Comparison of ENCODE assay signal across 12 cellular contexts in the genomic region with DNA sequence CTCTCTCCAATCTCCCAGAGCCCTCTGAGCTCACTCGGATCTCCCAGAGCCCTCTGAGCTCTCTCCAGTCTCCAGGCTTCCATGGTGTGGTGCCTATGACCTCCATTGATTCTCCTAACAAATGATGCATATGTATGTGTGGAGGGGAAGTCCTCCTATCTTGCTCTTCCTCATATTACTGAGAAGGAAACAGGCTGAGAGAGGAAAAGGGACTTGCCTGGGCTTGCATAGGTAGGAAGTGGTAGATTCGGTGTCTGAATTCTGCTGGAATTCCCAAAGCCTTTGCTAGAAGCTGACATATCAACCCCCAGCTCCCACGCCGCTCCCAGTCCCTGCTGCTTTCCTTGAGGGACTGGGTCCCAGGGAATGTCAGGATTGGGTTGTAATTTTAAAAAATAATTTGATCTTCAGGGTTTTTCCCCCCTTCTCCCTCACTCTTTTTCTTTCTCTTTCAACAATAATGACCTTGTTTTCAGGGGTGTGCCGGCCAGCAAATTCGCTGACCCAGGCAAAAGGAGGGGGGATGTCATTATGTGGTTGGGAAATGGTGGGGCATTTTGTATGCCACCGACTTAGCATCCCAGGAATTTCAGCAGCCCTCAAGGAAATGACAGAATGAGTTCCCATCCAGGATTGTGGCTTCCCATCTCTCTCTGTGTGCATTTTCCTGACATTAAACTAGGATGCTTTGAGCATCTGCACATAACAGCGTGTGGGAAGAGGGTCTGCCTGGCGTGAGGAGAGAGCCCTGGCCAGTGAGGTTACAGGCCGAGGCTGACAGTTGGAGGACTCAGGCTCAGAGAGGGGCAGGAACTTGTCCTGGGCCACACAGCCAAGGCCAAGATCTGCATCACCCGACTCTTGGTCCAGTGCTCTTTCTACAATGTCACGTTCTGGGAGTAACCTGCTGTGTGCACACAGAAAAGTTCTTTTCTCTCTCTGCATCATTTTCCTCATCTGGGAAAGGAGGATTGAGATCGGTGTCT. TPM values are rescaled to one million over a fixed set of nuclear protein-coding genes. Genes with fewer than 3 reads are reported as not detected.
A peak's percentile ranks its signal among the peaks of the same experiment; 100 is the strongest.
DNase-seq lines count a peak whose midpoint lies in the region; ATAC-seq, FAIRE-seq and TF ChIP-seq lines count a peak whose summit lies in the region.
"Had no signal": no experiment of that assay in that cellular context is flagged by ENCODE, and none has a peak within 500 bp of the region (broad histone marks: within the 10 kb centered on the region; RNA-seq: fewer than 3 reads in every experiment).

No MANE protein-coding gene starts in this region.

- intact Hi-C loops in activated naive CD4-positive, alpha-beta T cell treated with anti-CD3 and anti-CD28 coated beads for 36 hours (cut with micrococcal nuclease) = loop anchor here (1.0 kb wide), 1 partner anchor 9 kb away; no protein-coding TSS in a partner anchor
- intact Hi-C loops in endothelial cell of umbilical vein (cut with micrococcal nuclease) = no loop called here

- no peaks in the 10 kb centered on the region for H3K27me3 Mint-ChIP-seq in activated naive CD4-positive, alpha-beta T cell treated with anti-CD3 and anti-CD28 coated beads for 36 hours (ENCODE audit: low read depth)
- no peaks in the 10 kb centered on the region for H3K27me3 Mint-ChIP-seq in stimulated activated naive B cell treated with anti-CD40 and anti-IgM and Interleukin-4, amounts not matched to agents 10 μg/mL and 1 μg/mL and 100 μg/mL, for 72 hours

- no TSS peak for BruUV-seq in endothelial cell of umbilical vein (replicated peaks; lab: Mats Ljungman, UMichigan)

- H4K20me1 ChIP-seq in endothelial cell of umbilical vein (replicated peaks; ENCODE audit: control insufficient read depth, extremely low read depth, insufficient read depth, low read length) = no peaks in the 10 kb centered on the region

- H3K4me3 Mint-ChIP-seq in activated naive CD4-positive, alpha-beta T cell treated with anti-CD3 and anti-CD28 coated beads for 36 hours = no peak overlapping the region
- no peak overlapping the region for H3K4me3 Mint-ChIP-seq in stimulated activated naive B cell treated with anti-CD40 and anti-IgM and Interleukin-4, amounts not matched to agents 10 μg/mL and 1 μg/mL and 100 μg/mL, for 72 hours

- no peak overlapping the region for H3K27ac ChIP-seq in endothelial cell of umbilical vein (ENCODE audit: insufficient read depth, low read depth, low read length)
- H3K27ac ChIP-seq: heart left ventricle, SJCRH30, thoracic aorta had no signal

- H3K36me3 Mint-ChIP-seq in activated naive CD4-positive, alpha-beta T cell treated with anti-CD3 and anti-CD28 coated beads for 36 hours (ENCODE audit: low read depth) = peaks cover 14% of the 10 kb centered on the region
- peaks cover 16 to 20% of the 10 kb centered on the region in 2 donors for H3K36me3 Mint-ChIP-seq in stimulated activated naive B cell treated with anti-CD40 and anti-IgM and Interleukin-4, amounts not matched to agents 10 μg/mL and 1 μg/mL and 100 μg/mL, for 72 hours

- DNase-seq in activated naive CD4-positive, alpha-beta T cell treated with anti-CD3 and anti-CD28 coated beads for 36 hours = no peak
- DNase-seq in activated naive CD4-positive, alpha-beta T cell (lab: John Stamatoyannopoulos, UW) = no peak
- DNase-seq in endothelial cell of umbilical vein (ENCODE audit: low read depth, low spot score) = no peak
- DNase-seq in stimulated activated naive B cell treated with anti-CD40 and anti-IgM and Interleukin-4, amounts not matched to agents 10 μg/mL and 1 μg/mL and 100 μg/mL, for 72 hours = no peak
- no peak for DNase-seq in GM20000 (ENCODE audit: low spot score)
- DNase-seq in SW 1271 (lab: John Stamatoyannopoulos, UW) = no peak
- DNase-seq: Karpas-422, SJCRH30 had no signal

- H3K9me3 Mint-ChIP-seq in activated naive CD4-positive, alpha-beta T cell treated with anti-CD3 and anti-CD28 coated beads for 36 hours = peaks cover 26% of the 10 kb centered on the region
- H3K9me3 Mint-ChIP-seq in stimulated activated naive B cell treated with anti-CD40 and anti-IgM and Interleukin-4, amounts not matched to agents 10 μg/mL and 1 μg/mL and 100 μg/mL, for 72 hours = peaks cover 21 to 31% of the 10 kb centered on the region in 2 donors

- no peak overlapping the region for H3K4me3 ChIP-seq in endothelial cell of umbilical vein (replicated peaks in 1 of 3; ENCODE audit: insufficient read depth in 1 of 3, low read depth in 1 of 3, low read length in 3 of 3)
- H3K4me3 ChIP-seq: heart left ventricle, SJCRH30, thoracic aorta had no signal

- H3K27ac Mint-ChIP-seq in activated naive CD4-positive, alpha-beta T cell treated with anti-CD3 and anti-CD28 coated beads for 36 hours = peak overlapping the region; percentile 51
- no peak overlapping the region for H3K27ac Mint-ChIP-seq in stimulated activated naive B cell treated with anti-CD40 and anti-IgM and Interleukin-4, amounts not matched to agents 10 μg/mL and 1 μg/mL and 100 μg/mL, for 72 hours

- no peak for TF ChIP-seq CTCF in endothelial cell of umbilical vein (IDR thresholded peaks at IDR 0.05; ENCODE audit: extremely low read depth in 1 of 2, insufficient read depth in 1 of 2, low read depth in 1 of 2, low read length in 2 of 2)
- no peak for TF ChIP-seq CTCF in GM20000 (IDR thresholded peaks at IDR 0.05; ENCODE audit: extremely low read depth, missing control alignments)

- no peaks in the 10 kb centered on the region for H3K79me2 ChIP-seq in endothelial cell of umbilical vein (ENCODE audit: control insufficient read depth, insufficient read depth, low read length)

- FAIRE-seq in endothelial cell of umbilical vein (lab: Jason Lieb, UNC) = no peak

- no peaks in the 10 kb centered on the region for H3K36me3 ChIP-seq in endothelial cell of umbilical vein (ENCODE audit: control insufficient read depth in 2 of 2, extremely low read depth in 1 of 2, insufficient read depth in 2 of 2, low read length in 2 of 2)
- H3K36me3 ChIP-seq: heart left ventricle, SJCRH30, thoracic aorta had no signal

- peaks cover 2 to 4% of the 10 kb centered on the region in 2 experiments for H3K27me3 ChIP-seq in endothelial cell of umbilical vein (ENCODE audit: control insufficient read depth in 2 of 2, insufficient read depth in 2 of 2, low read length in 2 of 2)

- peaks cover 62% of the 10 kb centered on the region for H3K4me1 Mint-ChIP-seq in activated naive CD4-positive, alpha-beta T cell treated with anti-CD3 and anti-CD28 coated beads for 36 hours (ENCODE audit: low read depth)
- peaks cover 31 to 42% of the 10 kb centered on the region in 2 donors for H3K4me1 Mint-ChIP-seq in stimulated activated naive B cell treated with anti-CD40 and anti-IgM and Interleukin-4, amounts not matched to agents 10 μg/mL and 1 μg/mL and 100 μg/mL, for 72 hours

- dilution Hi-C loops in endothelial cell of umbilical vein (cut with MboI; ENCODE audit: extremely low pct_ligation_motif_present, low sequenced_read_pairs) = no loop called here

- ATAC-seq in SK-N-SH treated with all-trans-retinoic acid at 6 μM for 48 hours (peak; percentile 32; the same call in 2 of the 3 replicates), GM21737 (IDR thresholded peaks at IDR 0.05; ENCODE audit: unreplicated experiment) (no peak)
- peak; percentile 24 to 55 for ATAC-seq in stimulated activated naive B cell treated with anti-CD40 and anti-IgM and Interleukin-4, amounts not matched to agents 10 μg/mL and 1 μg/mL and 100 μg/mL, for 72 hours (replicated peaks)
- ATAC-seq: heart left ventricle had no signal

- H3K9ac ChIP-seq in endothelial cell of umbilical vein (replicated peaks; ENCODE audit: extremely low read depth, insufficient read depth, low read length) = no peak overlapping the region

- H3K9me3 ChIP-seq in endothelial cell of umbilical vein (replicated peaks; ENCODE audit: control insufficient read depth, insufficient read depth, low read length) = peaks cover 3% of the 10 kb centered on the region
- H3K9me3 ChIP-seq: SJCRH30 had no signal

- H3K9me1 ChIP-seq in endothelial cell of umbilical vein (replicated peaks; ENCODE audit: control insufficient read depth, extremely low read depth, insufficient read depth, low read length) = no peaks in the 10 kb centered on the region

- H3K4me2 ChIP-seq in endothelial cell of umbilical vein (ENCODE audit: insufficient read depth, low read length) = no peak overlapping the region

- H3K4me1 ChIP-seq in endothelial cell of umbilical vein (ENCODE audit: control insufficient read depth, extremely low read depth, insufficient read depth, low read length) = no peaks in the 10 kb centered on the region
- H3K4me1 ChIP-seq: SJCRH30 had no signal

- CTCF ChIA-PET in activated naive CD4-positive, alpha-beta T cell treated with anti-CD3 and anti-CD28 coated beads for 36 hours (lab: Charles Lee) = interaction anchor here (0.9 to 6.4 kb wide), 7 partner anchors 9 to 65 kb away, joined by 4 to 43 read pairs (median 4); no protein-coding TSS in a partner anchor
- CTCF ChIA-PET in endothelial cell of umbilical vein (lab: Charles Lee) = interaction anchor here (0.5 to 1.2 kb wide), 2 partner anchors 21 to 50 kb away, joined by 3 read pairs; no protein-coding TSS in a partner anchor

- H2AFZ ChIP-seq in endothelial cell of umbilical vein (ENCODE audit: low read depth, low read length) = peak overlapping the region; percentile 32

- POLR2A ChIA-PET in endothelial cell of umbilical vein (lab: Charles Lee) = no interaction called here

- TF ChIP-seq POLR2A in endothelial cell of umbilical vein (IDR thresholded peaks at IDR 0.05; ENCODE audit: low read depth, low read length) = no peak

TF ChIP-seq in SK-N-SH treated with all-trans-retinoic acid at 6 μM for 48 hours, 23 proteins besides CTCF, POLR2A, EP300 and RAD21 (continues in another document):
- TF ChIP-seq PPARA (CRISPR knock-in tag; IDR thresholded peaks at IDR 0.05; ENCODE audit: borderline replicate concordance) = no peak
- TF ChIP-seq SNAI2 (CRISPR knock-in tag; IDR thresholded peaks at IDR 0.05) = no peak
- no peak for TF ChIP-seq RARB (CRISPR knock-in tag; IDR thresholded peaks at IDR 0.05)

TF ChIP-seq in endothelial cell of umbilical vein, 7 proteins besides CTCF, POLR2A, EP300 and RAD21 (continues in another document):
- no peak for TF ChIP-seq POLR2AphosphoS5 (IDR thresholded peaks at IDR 0.05; ENCODE audit: insufficient read depth, low read depth, low read length)
- no peak for TF ChIP-seq FOS (IDR thresholded peaks at IDR 0.05; ENCODE audit: borderline replicate concordance, insufficient read depth, low read length)
- TF ChIP-seq JUN (IDR thresholded peaks at IDR 0.05; ENCODE audit: borderline replicate concordance, insufficient read depth, insufficient read length, low read depth) = no peak

RNA-seq across cellular contexts. Expression of gene RUNX3, which starts 42.5 kb away (rescaled TPM):
- total RNA-seq in activated naive CD4-positive, alpha-beta T cell treated with anti-CD3 and anti-CD28 coated beads for 36 hours = 10 to 100 TPM; 72.3 to 83.8 TPM
- total RNA-seq in endothelial cell of umbilical vein = not detected in 2 replicates
- polyA plus RNA-seq in endothelial cell of umbilical vein = not detected in 2 replicates
- not detected in 2 replicates for polyA plus RNA-seq in endothelial cell of umbilical vein (2011; cell fraction: cytosol; rRNA removed)
- polyA plus RNA-seq in endothelial cell of umbilical vein (2011; cell fraction: nucleus; rRNA removed) = not detected in 2 replicates
- polyA plus RNA-seq in endothelial cell of umbilical vein (2012) = not detected in 2 replicates
- not detected in 2 replicates for polyA minus RNA-seq in endothelial cell of umbilical vein
- polyA minus RNA-seq in endothelial cell of umbilical vein (2011; cell fraction: cytosol; rRNA and poly(A)+ RNA removed) = not detected
- not detected in 2 replicates for polyA minus RNA-seq in endothelial cell of umbilical vein (2011; cell fraction: nucleus; rRNA and poly(A)+ RNA removed)

Comparison
In these comparisons a context has a peak if more than half of its experiments do, and no peak if none do; other contexts are left out.
1. RNA of gene RUNX3, which starts 42.5 kb away (total RNA-seq): 72.3 to 83.8 TPM in activated naive CD4-positive, alpha-beta T cell treated with anti-CD3 and anti-CD28 coated beads for 36 hours; not detected in endothelial cell of umbilical vein; every median in the first group is over 10 times any median in the second.